ENCODE assay signal across 14 cellular contexts in genomic region chr7:55522268-55522902, GRCh38. TPM values are rescaled to one million over a fixed set of nuclear protein-coding genes. Genes with fewer than 3 reads are reported as not detected.
DNase-seq lines count a peak whose midpoint lies in the region; ATAC-seq and TF ChIP-seq lines count a peak whose summit lies in the region.
"Had no signal": no experiment of that assay in that cellular context is flagged by ENCODE, and none has a peak within 500 bp of the region (broad histone marks: within the 10 kb centered on the region; RNA-seq: fewer than 3 reads in every experiment).

No MANE protein-coding gene starts in this region.

- H3K27me3 ChIP-seq in psoas muscle (ENCODE audit: insufficient read depth in 3 of 3, low read length in 2 of 3): no peaks in the 10 kb centered on the region
- H3K27me3 ChIP-seq: brain microvascular endothelial cell had no signal

- peak overlapping the region in 3 of 4 donors; percentile 43 to 61 (median 59) for H3K4me3 Mint-ChIP-seq in IgD-negative memory B cell
- no peak overlapping the region for H3K4me3 Mint-ChIP-seq in activated CD4-positive, alpha-beta memory T cell treated with anti-CD3 and anti-CD28 coated beads for 36 hours

- no peaks in the 10 kb centered on the region for H3K9me3 Mint-ChIP-seq in IgD-negative memory B cell
- H3K9me3 Mint-ChIP-seq in activated CD4-positive, alpha-beta memory T cell treated with anti-CD3 and anti-CD28 coated beads for 36 hours: no peaks in the 10 kb centered on the region

- peak overlapping the region; percentile 51 to 87 (median 59) for H3K27ac Mint-ChIP-seq in IgD-negative memory B cell
- H3K27ac Mint-ChIP-seq in activated CD4-positive, alpha-beta memory T cell treated with anti-CD3 and anti-CD28 coated beads for 36 hours: no peak overlapping the region

- DNase-seq in NCI-H510A (lab: John Stamatoyannopoulos, UW) (peak; percentile 56), cerebellum (ENCODE audit: low spot score) (peak; percentile 40), psoas muscle (no peak), HT-29 (ENCODE audit: low spot score) (no peak)
- DNase-seq in activated CD4-positive, alpha-beta memory T cell treated with anti-CD3 and anti-CD28 coated beads for 36 hours: no peak
- DNase-seq: activated CD4-positive, alpha-beta T cell treated with anti-CD3 and anti-CD28 coated beads for 1 hour; activated naive CD4-positive, alpha-beta T cell treated with anti-CD3 and anti-CD28 coated beads, Interleukin-2, amount 50 U/mL, for 16 hours; brain microvascular endothelial cell; DMS 273 treated with DMSO at 0.1 percent for 48 hours; hypothalamus; KBM-7 had no signal

- CTCF ChIA-PET in activated CD4-positive, alpha-beta memory T cell treated with anti-CD3 and anti-CD28 coated beads for 36 hours (lab: Charles Lee): interaction anchor here (1.3 to 1.8 kb wide), 2 partner anchors 10 to 71 kb away, joined by 3 to 4 read pairs; no protein-coding TSS in a partner anchor

- no peak for TF ChIP-seq CTCF in psoas muscle (IDR thresholded peaks at IDR 0.05)

- no peaks in the 10 kb centered on the region for H3K36me3 Mint-ChIP-seq in IgD-negative memory B cell
- peaks cover 20% of the 10 kb centered on the region for H3K36me3 Mint-ChIP-seq in activated CD4-positive, alpha-beta memory T cell treated with anti-CD3 and anti-CD28 coated beads for 36 hours

- POLR2A ChIA-PET in activated CD4-positive, alpha-beta memory T cell treated with anti-CD3 and anti-CD28 coated beads for 36 hours (lab: Charles Lee): no interaction called here

- H3K4me1 ChIP-seq in psoas muscle: peaks cover 59% of the 10 kb centered on the region

- WGBS in psoas muscle, 3 donors: 26 to 38% (median 30%) methylated on average over 10 of the region's 10 CpGs

- peak overlapping the region; percentile 60 for H3K27ac ChIP-seq in psoas muscle
- H3K27ac ChIP-seq: brain microvascular endothelial cell, parathyroid adenoma had no signal

- peaks cover 82 to 88% (median 87%) of the 10 kb centered on the region in 3 donors for H3K4me1 Mint-ChIP-seq in IgD-negative memory B cell
- H3K4me1 Mint-ChIP-seq in activated CD4-positive, alpha-beta memory T cell treated with anti-CD3 and anti-CD28 coated beads for 36 hours (ENCODE audit: low read depth): peaks cover 84% of the 10 kb centered on the region

- H3K9me3 ChIP-seq in psoas muscle: no peaks in the 10 kb centered on the region

- H3K36me3 ChIP-seq in psoas muscle (ENCODE audit: insufficient read depth in 1 of 2, low read depth in 1 of 2): peaks cover 2 to 29% of the 10 kb centered on the region in 2 donors

- no peak overlapping the region for H3K4me3 ChIP-seq in psoas muscle

- H3K27me3 Mint-ChIP-seq in IgD-negative memory B cell: no peaks in the 10 kb centered on the region
- H3K27me3 Mint-ChIP-seq in activated CD4-positive, alpha-beta memory T cell treated with anti-CD3 and anti-CD28 coated beads for 36 hours: no peaks in the 10 kb centered on the region

- peak in 3 of 4 donors; percentile 47 to 67 (median 62) for ATAC-seq in psoas muscle
- no peak for ATAC-seq in HG02884 (IDR thresholded peaks at IDR 0.05; ENCODE audit: unreplicated experiment)

- intact Hi-C loops in psoas muscle (cut with DNase I): no loop called here
- intact Hi-C loops in activated CD4-positive, alpha-beta memory T cell treated with anti-CD3 and anti-CD28 coated beads for 36 hours (cut with micrococcal nuclease): no loop called here

RNA-seq across cellular contexts. Expression of gene VOPP1, which starts 49.9 kb away (rescaled TPM):
- 70.2 TPM for polyA plus RNA-seq in IgD-negative memory B cell
- total RNA-seq in cerebellum: 83.1 TPM
- total RNA-seq in psoas muscle: 10 to 100 TPM; 21.6 to 31.9 (median 30.5) TPM
- 10 to 100 TPM; 16.3 to 45.7 (median 19.5) TPM for polyA plus RNA-seq in psoas muscle
- 126 and 133 TPM in 2 replicates for total RNA-seq in HT-29 (2014; rRNA removed; shearing (Covaris generic))
- 10 to 100 TPM; 64.9 to 67.2 TPM for total RNA-seq in activated CD4-positive, alpha-beta memory T cell treated with anti-CD3 and anti-CD28 coated beads for 36 hours

Comparison
In these comparisons a context has a peak if more than half of its experiments do, and no peak if none do; other contexts are left out.
1. DNase-seq: peak in NCI-H510A (single experiment) and cerebellum (single experiment); none in psoas muscle (0 of 2), HT-29 (single experiment) and activated CD4-positive, alpha-beta memory T cell treated with anti-CD3 and anti-CD28 coated beads for 36 hours (single experiment).